In the genomic region with DNA sequence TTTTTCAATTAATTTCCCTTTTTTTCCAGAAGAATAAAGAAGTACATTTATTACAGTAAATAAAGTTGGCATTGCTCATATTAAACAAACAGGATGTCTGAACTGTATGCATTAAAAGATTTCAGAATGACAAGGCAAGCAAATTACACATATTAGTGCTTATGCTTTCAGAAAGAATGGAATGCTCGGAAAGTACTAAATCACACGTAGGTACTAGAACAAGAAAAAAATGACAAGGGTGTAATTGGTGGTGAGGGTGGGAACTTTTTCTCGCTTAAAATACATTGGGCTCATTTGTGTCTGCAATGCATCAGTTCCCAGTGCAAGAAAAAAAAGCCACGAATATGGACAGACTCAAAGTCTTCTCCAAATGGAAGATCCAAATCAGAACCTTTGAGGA, we compare ENCODE assay signal across 8 cellular contexts. TPM values are rescaled to one million over a fixed set of nuclear protein-coding genes. Genes with fewer than 3 reads are reported as not detected.
A peak's percentile ranks its signal among the peaks of the same experiment; 100 is the strongest.
DNase-seq lines count a peak whose midpoint lies in the region; ATAC-seq and TF ChIP-seq lines count a peak whose summit lies in the region.

No MANE protein-coding gene starts in this region.

- peak overlapping the region; percentile 8 for H3K4me3 ChIP-seq in OCI-LY1 (ENCODE audit: low read depth, low read length, poor library complexity, severe bottlenecking)

- H3K4me1 Mint-ChIP-seq in CD4-positive, alpha-beta T cell (ENCODE audit: low read depth) = peaks cover 71% of the 10 kb centered on the region
- peaks cover 54 to 57% of the 10 kb centered on the region in 2 donors for H3K4me1 Mint-ChIP-seq in immature natural killer cell
- H3K4me1 Mint-ChIP-seq in H9 = peaks cover 0 to 6% of the 10 kb centered on the region in 2 experiments; a peak in 2 of 4 replicates

- H3K4me2 ChIP-seq in OCI-LY1 (ENCODE audit: low read length) (peak overlapping the region; percentile 47), H9 (ENCODE audit: insufficient read depth, insufficient read length, low read length) (no peak overlapping the region)

- no peaks in the 10 kb centered on the region for H3K23me2 ChIP-seq in H9 (ENCODE audit: insufficient read length, low read depth, low read length, poor library complexity, severe bottlenecking)

- H2BK120ac ChIP-seq in H9 (ENCODE audit: low read depth, low read length, poor library complexity, severe bottlenecking) = no peak overlapping the region

- peak; percentile 18 for ATAC-seq in CD4-positive, alpha-beta T cell (ENCODE audit: poor library complexity)
- ATAC-seq in GM21576 (IDR thresholded peaks at IDR 0.05; ENCODE audit: unreplicated experiment) = peak; percentile 6

- H3K56ac ChIP-seq in H9 (ENCODE audit: insufficient read length, low read depth, low read length) = no peak overlapping the region

- H2BK5ac ChIP-seq in H9 (ENCODE audit: insufficient read length, low read length) = no peak overlapping the region

- H3K4me1 ChIP-seq in OCI-LY1 (ENCODE audit: insufficient read depth, low read length, severe bottlenecking) (peaks cover 41% of the 10 kb centered on the region), H9 (ENCODE audit: insufficient read depth, low read length) (no peaks in the 10 kb centered on the region; the same call in 1 of the 2 replicates)

- POLR2A ChIA-PET in CD4-positive, alpha-beta T cell (lab: Charles Lee) = interaction anchor here (0.6 to 2.0 kb wide), 2 partner anchors 33 to 157 kb away, joined by 3 to 9 read pairs; a partner anchor contains a TSS

- H2AFZ ChIP-seq in OCI-LY1 (ENCODE audit: low read length) (peak overlapping the region; percentile 99), H9 (ENCODE audit: low read length) (no peak overlapping the region)

- H4K5ac ChIP-seq in H9 (ENCODE audit: insufficient read length, low read depth, low read length) = no peak overlapping the region

- H3K27me3 ChIP-seq in CD4-positive, alpha-beta T cell (ENCODE audit: control insufficient read depth, insufficient read depth, low read length) = no peaks in the 10 kb centered on the region
- H3K27me3 ChIP-seq in OCI-LY1 (ENCODE audit: insufficient read depth, low read length) (no peaks in the 10 kb centered on the region), H9 (ENCODE audit: insufficient read depth, low read length) (no peaks in the 10 kb centered on the region)

- H4K20me1 ChIP-seq in OCI-LY1 (ENCODE audit: insufficient read depth, low read length) (no peaks in the 10 kb centered on the region), H9 (ENCODE audit: control insufficient read depth, insufficient read depth, insufficient read length) (no peaks in the 10 kb centered on the region)

- no peak overlapping the region for H3T11ph ChIP-seq in H9 (ENCODE audit: low read length)

- H4K91ac ChIP-seq in H9 (ENCODE audit: insufficient read length, low read depth, low read length) = no peak overlapping the region

- no peak overlapping the region for H2AK5ac ChIP-seq in H9 (ENCODE audit: insufficient read length, low read length)

- DNase-seq in CD4-positive, alpha-beta T cell = no peak
- DNase-seq in immature natural killer cell (no peak), OCI-M2 (lab: John Stamatoyannopoulos, UW; ENCODE audit: unreplicated experiment) (no peak), H9 (no peak), AML-193 (lab: John Stamatoyannopoulos, UW) (no peak), GM10266 (ENCODE audit: extremely low spot score) (no peak)

- no peaks in the 10 kb centered on the region for H3F3A ChIP-seq in OCI-LY1 (ENCODE audit: insufficient read depth, low read length)

- no peaks in the 10 kb centered on the region for H3K79me1 ChIP-seq in H9 (ENCODE audit: insufficient read depth, low read depth, low read length, poor library complexity, severe bottlenecking)

- no peak overlapping the region for H3K4ac ChIP-seq in H9 (ENCODE audit: low read depth, low read length)

- peak overlapping the region; percentile 33 for H3K9ac ChIP-seq in OCI-LY1 (ENCODE audit: low read length)
- H3K9ac ChIP-seq in H9 (ENCODE audit: extremely low read depth, insufficient read length, low read length) = no peak overlapping the region

- no peak overlapping the region for H2BK15ac ChIP-seq in H9 (ENCODE audit: low read depth, low read length)

- CTCF ChIA-PET in CD4-positive, alpha-beta T cell (lab: Charles Lee) = interaction anchor here (2.0 kb wide), 1 partner anchor 382 kb away, joined by 4 read pairs; no protein-coding TSS in a partner anchor

- no peaks in the 10 kb centered on the region for H3K9me3 ChIP-seq in CD4-positive, alpha-beta T cell (ENCODE audit: control insufficient read depth, low read length)
- H3K9me3 ChIP-seq in OCI-LY1 (ENCODE audit: low read length) (peaks cover 4% of the 10 kb centered on the region; the same call in 1 of the 2 replicates), H9 (ENCODE audit: control insufficient read depth, low read depth, low read length) (no peaks in the 10 kb centered on the region)

- peak overlapping the region; percentile 54 for H3K27ac ChIP-seq in CD4-positive, alpha-beta T cell (ENCODE audit: low read depth, low read length)
- H3K27ac ChIP-seq in OCI-LY1 (ENCODE audit: low read depth, low read length, poor library complexity, severe bottlenecking) = peak overlapping the region; percentile 65
- no peak overlapping the region for H3K27ac ChIP-seq in H9 (ENCODE audit: insufficient read length, low read depth, low read length)

- H3K36me3 ChIP-seq in OCI-LY1 (ENCODE audit: insufficient read depth, low read length) = no peaks in the 10 kb centered on the region

- H3K9me2 ChIP-seq in OCI-LY1 (ENCODE audit: low read depth, low read length) = no peaks in the 10 kb centered on the region

- H3K27me3 Mint-ChIP-seq in CD4-positive, alpha-beta T cell = no peaks in the 10 kb centered on the region
- H3K27me3 Mint-ChIP-seq in immature natural killer cell (ENCODE audit: low read depth in 3 of 3) = peaks cover 2 to 12% (median 8%) of the 10 kb centered on the region in 3 donors
- peaks cover 2% of the 10 kb centered on the region; the same call in 1 of the 2 replicates for H3K27me3 Mint-ChIP-seq in H9 (ENCODE audit: low read depth)

- no CpG with 5 or more reads among the region's 4 CpGs for WGBS in H9 (ENCODE audit: extremely low coverage, insufficient read length, low lambda C conversion rate)

- intact Hi-C loops in CD4-positive, alpha-beta T cell (cut with DNase I, micrococcal nuclease) = loop anchor here in 1 of 2 experiments (5.0 to 10.0 kb wide), 2 partner anchors 35 to 67 kb away; a partner anchor contains a TSS

- TF ChIP-seq CTCF in CD4-positive, alpha-beta T cell (IDR thresholded peaks at IDR 0.05) = no peak
- TF ChIP-seq CTCF in OCI-LY1 (IDR thresholded peaks at IDR 0.05; ENCODE audit: low read length) (no peak), H9 (conservative IDR thresholded peaks at IDR 0.05) (no peak), GM10266 (IDR thresholded peaks at IDR 0.05; ENCODE audit: control insufficient read depth, insufficient read depth, low read depth, missing control alignments) (no peak)

- peak overlapping the region; percentile 70 for H3K4me3 Mint-ChIP-seq in CD4-positive, alpha-beta T cell
- peak overlapping the region; percentile 74 to 86 (median 81) for H3K4me3 Mint-ChIP-seq in immature natural killer cell
- H3K4me3 Mint-ChIP-seq in H9 = no peak overlapping the region

- no peak overlapping the region for H2BK12ac ChIP-seq in H9 (ENCODE audit: insufficient read length, low read depth, low read length)

- H3K18ac ChIP-seq in H9 (ENCODE audit: insufficient read length, low read depth, low read length) = no peak overlapping the region

- no peak overlapping the region for H4K8ac ChIP-seq in H9 (replicated peaks; ENCODE audit: insufficient read length, low read depth, low read length)

- H3K36me3 Mint-ChIP-seq in CD4-positive, alpha-beta T cell (ENCODE audit: low read depth) = peaks cover 4% of the 10 kb centered on the region
- H3K36me3 Mint-ChIP-seq in immature natural killer cell (no peaks in the 10 kb centered on the region), H9 (ENCODE audit: insufficient read depth in 1 of 3, low read depth in 3 of 3) (no peaks in the 10 kb centered on the region)

- no peak overlapping the region for H3K23ac ChIP-seq in H9 (ENCODE audit: insufficient read length, low read depth, low read length)

- H3K9me3 Mint-ChIP-seq in CD4-positive, alpha-beta T cell = peaks cover 7% of the 10 kb centered on the region
- H3K9me3 Mint-ChIP-seq in immature natural killer cell (no peaks in the 10 kb centered on the region), H9 (no peaks in the 10 kb centered on the region; a peak in 1 of 5 replicates)

- peak overlapping the region; percentile 86 for H3K27ac Mint-ChIP-seq in CD4-positive, alpha-beta T cell
- H3K27ac Mint-ChIP-seq in immature natural killer cell (peak overlapping the region; percentile 87 to 95 (median 90)), H9 (no peak overlapping the region)

- H2BK20ac ChIP-seq in H9 (ENCODE audit: low read depth, low read length, poor library complexity, severe bottlenecking) = no peak overlapping the region

- H3K79me2 ChIP-seq in OCI-LY1 (ENCODE audit: insufficient read depth, low read length) (no peaks in the 10 kb centered on the region), H9 (ENCODE audit: insufficient read depth, low read length) (no peaks in the 10 kb centered on the region)

- no peak overlapping the region for H3K14ac ChIP-seq in H9 (ENCODE audit: insufficient read depth, low read length)

RNA-seq across cellular contexts. Expression of a gene that starts 33.3 kb away (rescaled TPM):
- total RNA-seq in CD4-positive, alpha-beta T cell = 100 to 1,000 TPM; 350 to 369 TPM
- polyA plus RNA-seq in immature natural killer cell = 10 to 100 TPM; 28.7 to 62.2 (median 34.3) TPM
- total RNA-seq in H9 (2021) = 147 and 154 TPM in 2 replicates

Comparison
In these comparisons a context has a peak if more than half of its experiments do, and no peak if none do; other contexts are left out.
1. H3K27ac Mint-ChIP-seq: peak in CD4-positive, alpha-beta T cell (single experiment) and immature natural killer cell (6 of 6); none in H9 (0 of 3).
2. H3K4me3 Mint-ChIP-seq: peak in CD4-positive, alpha-beta T cell (single experiment) and immature natural killer cell (5 of 5); none in H9 (0 of 2).